In the genomic region with DNA sequence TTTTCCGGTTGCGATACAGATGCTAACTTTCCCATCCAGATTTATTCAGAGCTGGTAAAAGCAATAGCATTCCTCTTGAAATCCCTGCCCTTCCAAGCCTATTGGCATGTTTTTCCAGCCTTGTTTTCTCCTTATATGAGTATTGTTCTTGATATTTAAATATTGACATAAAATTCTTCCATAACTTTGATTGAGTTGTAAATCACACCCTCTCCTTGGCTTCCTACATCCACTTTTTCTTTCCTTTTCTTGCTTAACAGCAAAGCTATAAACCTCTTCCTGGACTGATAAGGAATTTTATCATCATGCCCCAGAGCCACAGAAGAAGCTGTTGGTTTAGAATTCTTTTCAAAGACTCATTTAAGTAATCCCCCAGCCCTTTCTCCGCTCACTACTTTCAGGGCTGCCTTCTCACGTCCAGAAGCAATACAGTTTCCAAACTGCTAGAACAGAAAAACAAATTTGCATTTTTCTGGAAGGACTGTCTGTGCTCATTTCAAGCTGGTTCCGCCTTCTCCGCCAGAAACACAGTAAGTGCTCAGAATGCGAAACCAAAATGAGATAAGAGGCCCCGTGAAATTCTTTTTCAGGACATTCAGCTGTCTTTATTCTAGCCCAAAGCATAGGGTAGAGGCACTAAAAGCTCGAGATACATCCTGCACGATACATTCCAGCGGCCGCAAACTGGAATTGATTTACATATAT, we compare ENCODE assay signal across 8 cellular contexts. TPM values are rescaled to one million over a fixed set of nuclear protein-coding genes. Genes with fewer than 3 reads are reported as not detected.
DNase-seq lines count a peak whose midpoint lies in the region; ATAC-seq and TF ChIP-seq lines count a peak whose summit lies in the region.

No MANE protein-coding gene starts in this region.

- H4K20me1 ChIP-seq in BLaER1 = peaks cover 31% of the 10 kb centered on the region; the same call in 1 of the 2 replicates

- H3K4me1 ChIP-seq in BLaER1 = no peaks in the 10 kb centered on the region
- H3K4me1 ChIP-seq in muscle layer of colon (ENCODE audit: insufficient read depth, low read length) = peaks cover 6% of the 10 kb centered on the region

- peak overlapping the region; percentile 70 for H3K4me2 ChIP-seq in BLaER1

- no peak for ATAC-seq in GM19023 (IDR thresholded peaks at IDR 0.05; ENCODE audit: unreplicated experiment)

- H3K27ac ChIP-seq in BLaER1 (no peak overlapping the region), HL-60 (replicated peaks) (no peak overlapping the region), muscle layer of colon (ENCODE audit: low read depth, low read length) (peak overlapping the region; percentile 24)

- H3K27me3 ChIP-seq in BLaER1 = peaks cover 96% of the 10 kb centered on the region
- H3K27me3 ChIP-seq in HL-60 (ENCODE audit: insufficient read depth, poor library complexity, severe bottlenecking) = peaks cover 33% of the 10 kb centered on the region
- peaks cover 4 to 8% of the 10 kb centered on the region in 2 donors for H3K27me3 ChIP-seq in muscle layer of colon (ENCODE audit: control insufficient read depth in 1 of 2, insufficient read depth in 2 of 2, low read length in 2 of 2)

- H3K9me3 ChIP-seq in BLaER1 (no peaks in the 10 kb centered on the region), muscle layer of colon (ENCODE audit: low read length) (no peaks in the 10 kb centered on the region)

- H3K4me3 ChIP-seq in BLaER1 (peak overlapping the region; percentile 64), HL-60 (replicated peaks; ENCODE audit: insufficient read depth, low read length) (peak overlapping the region; percentile 14; the same call in 1 of the 2 replicates), muscle layer of colon (ENCODE audit: low read depth in 1 of 2, low read length in 2 of 2) (peak overlapping the region; percentile 52 to 67)

- no peak overlapping the region; the same call in 1 of the 2 replicates for H3K9ac ChIP-seq in BLaER1
- peak overlapping the region; percentile 53 for H3K9ac ChIP-seq in muscle layer of colon (ENCODE audit: low read length)

- H3K36me3 ChIP-seq in BLaER1 (no peaks in the 10 kb centered on the region), muscle layer of colon (ENCODE audit: insufficient read depth, low read length) (no peaks in the 10 kb centered on the region)

- DNase-seq in HL-60 (ENCODE audit: low read depth in 1 of 2, low spot score in 1 of 2) (no peak), cerebellum (ENCODE audit: low spot score) (peak; percentile 11), DMS153 treated with DMSO at 0.1 percent for 48 hours (lab: John Stamatoyannopoulos, UW; ENCODE audit: unreplicated experiment) (no peak), UCSD-AML1 (lab: John Stamatoyannopoulos, UW; ENCODE audit: unreplicated experiment) (no peak), iPS-NIHi11 (ENCODE audit: low spot score) (no peak)

- TF ChIP-seq CTCF in HL-60 (IDR thresholded peaks at IDR 0.05; ENCODE audit: insufficient read depth, low read length) = no peak

RNA-seq across cellular contexts. Expression of a gene that starts 0.9 kb away (rescaled TPM):
- total RNA-seq in cerebellum = 35.3 TPM

Comparison
In these comparisons a context has a peak if more than half of its experiments do, and no peak if none do; other contexts are left out.
1. H3K4me3 ChIP-seq: peak in every context shown above with its lines; median percentile 64 in BLaER1; 60 in muscle layer of colon; 14 in HL-60.